Comparison of ENCODE assay signal across 8 cellular contexts in genomic region chr1:5833911-5834310, GRCh38.
"Had no signal": no experiment of that assay in that cellular context is flagged by ENCODE, and none has a peak within 500 bp of the region (broad histone marks: within the 10 kb centered on the region; RNA-seq: fewer than 3 reads in every experiment).

No MANE protein-coding gene starts in this region.

- H3K9me3 ChIP-seq: HAP-1 had no signal

- H3K4me3 ChIP-seq: GM23338, HAP-1, K562 had no signal

- FAIRE-seq: HTR-8/SVneo, K562 had no signal

- DNase-seq: HFFc6, IMR-90, KG1 had no signal

- H2AFZ ChIP-seq: GM23338 had no signal

- H3K4me1 ChIP-seq: HAP-1 had no signal

- H3K4me2 ChIP-seq: GM23338 had no signal

- H3K36me3 ChIP-seq: HAP-1 had no signal

- ATAC-seq: GM23338, HCT116, K562 had no signal
